In the genomic region with DNA sequence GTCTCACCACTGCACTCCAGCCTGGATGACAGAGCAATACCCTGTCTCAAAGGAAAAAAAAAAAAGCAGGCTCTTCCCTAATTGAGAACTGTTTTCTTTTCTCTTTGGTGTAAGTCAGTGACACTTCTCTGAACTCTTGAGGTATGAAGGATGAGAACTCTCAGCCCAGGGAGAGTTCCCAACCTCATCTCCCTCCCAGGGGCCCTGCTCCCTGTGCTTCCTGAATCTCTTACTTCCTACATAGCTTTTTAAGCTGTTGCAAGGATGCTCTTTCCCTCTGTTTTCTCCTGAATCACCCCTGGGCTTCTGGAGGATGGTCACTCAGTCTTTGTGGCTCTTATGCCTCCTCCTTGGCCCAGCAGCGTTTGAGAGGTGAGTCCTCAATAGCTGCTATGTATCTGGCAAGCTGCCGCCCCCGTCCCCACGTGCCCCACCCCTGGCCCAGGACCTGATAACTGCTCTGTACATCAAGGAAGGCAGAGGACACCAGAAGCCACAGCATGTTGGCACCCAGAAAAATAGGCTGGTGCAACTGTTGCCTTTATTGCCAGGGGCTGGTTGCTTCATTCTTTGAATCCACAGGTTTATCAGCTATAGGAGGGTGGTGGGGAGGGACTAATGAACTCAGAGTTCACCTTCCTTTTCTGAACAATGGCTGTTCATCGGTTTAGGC, we compare ENCODE assay signal across 1 cellular context.
TF ChIP-seq lines count a peak whose summit lies in the region.

No MANE protein-coding gene starts in this region.

TF ChIP-seq in WTC11, 78 proteins besides CTCF, POLR2A, EP300 and RAD21 (continued from another document):
- TF ChIP-seq, protein P1, sequence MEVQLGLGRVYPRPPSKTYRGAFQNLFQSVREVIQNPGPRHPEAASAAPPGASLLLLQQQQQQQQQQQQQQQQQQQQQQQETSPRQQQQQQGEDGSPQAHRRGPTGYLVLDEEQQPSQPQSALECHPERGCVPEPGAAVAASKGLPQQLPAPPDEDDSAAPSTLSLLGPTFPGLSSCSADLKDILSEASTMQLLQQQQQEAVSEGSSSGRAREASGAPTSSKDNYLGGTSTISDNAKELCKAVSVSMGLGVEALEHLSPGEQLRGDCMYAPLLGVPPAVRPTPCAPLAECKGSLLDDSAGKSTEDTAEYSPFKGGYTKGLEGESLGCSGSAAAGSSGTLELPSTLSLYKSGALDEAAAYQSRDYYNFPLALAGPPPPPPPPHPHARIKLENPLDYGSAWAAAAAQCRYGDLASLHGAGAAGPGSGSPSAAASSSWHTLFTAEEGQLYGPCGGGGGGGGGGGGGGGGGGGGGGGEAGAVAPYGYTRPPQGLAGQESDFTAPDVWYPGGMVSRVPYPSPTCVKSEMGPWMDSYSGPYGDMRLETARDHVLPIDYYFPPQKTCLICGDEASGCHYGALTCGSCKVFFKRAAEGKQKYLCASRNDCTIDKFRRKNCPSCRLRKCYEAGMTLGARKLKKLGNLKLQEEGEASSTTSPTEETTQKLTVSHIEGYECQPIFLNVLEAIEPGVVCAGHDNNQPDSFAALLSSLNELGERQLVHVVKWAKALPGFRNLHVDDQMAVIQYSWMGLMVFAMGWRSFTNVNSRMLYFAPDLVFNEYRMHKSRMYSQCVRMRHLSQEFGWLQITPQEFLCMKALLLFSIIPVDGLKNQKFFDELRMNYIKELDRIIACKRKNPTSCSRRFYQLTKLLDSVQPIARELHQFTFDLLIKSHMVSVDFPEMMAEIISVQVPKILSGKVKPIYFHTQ (CRISPR knock-in tag; IDR thresholded peaks at IDR 0.05), result no peak
